ENCODE assay signal across 25 cellular contexts in the genomic region with DNA sequence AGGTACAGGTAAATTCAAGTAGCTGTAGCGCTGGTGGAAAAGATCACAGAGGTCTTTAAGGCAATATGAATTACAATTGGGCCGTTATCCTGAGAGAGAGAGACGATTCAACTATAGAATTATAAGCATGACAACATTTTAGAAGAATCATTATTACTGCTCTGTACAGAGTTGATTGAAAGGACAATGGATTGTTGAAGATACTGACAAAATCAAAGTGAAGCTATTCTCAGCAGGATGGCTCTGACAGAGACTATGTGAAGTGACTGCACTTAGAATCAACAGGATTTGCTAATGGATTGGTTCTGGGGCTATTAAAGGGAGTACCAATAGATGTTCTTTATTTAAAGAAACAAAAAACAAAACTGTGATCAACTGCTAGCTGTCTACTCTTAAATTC.
"Had no signal": no experiment of that assay in that cellular context is flagged by ENCODE, and none has a peak within 500 bp of the region (broad histone marks: within the 10 kb centered on the region; RNA-seq: fewer than 3 reads in every experiment).

No MANE protein-coding gene starts in this region.

- H3K4me1 ChIP-seq: colonic mucosa, esophagus muscularis mucosa, esophagus squamous epithelium, foreskin keratinocyte, gastrocnemius medialis, gastroesophageal sphincter, heart left ventricle, heart right ventricle had no signal

- H3K27me3 Mint-ChIP-seq: dendritic cell treated with granulocyte-macrophage colony-stimulating factor and Interleukin-4, amounts not matched to agents 40 ng/mL and 50 ng/mL, for 4 days; effector memory CD8-positive, alpha-beta T cell had no signal

- H3K4me1 Mint-ChIP-seq: endodermal cell had no signal

- H3K9me3 Mint-ChIP-seq: endodermal cell had no signal

- H3K4me3 Mint-ChIP-seq: dendritic cell treated with granulocyte-macrophage colony-stimulating factor and Interleukin-4, amounts not matched to agents 40 ng/mL and 50 ng/mL, for 4 days; effector memory CD8-positive, alpha-beta T cell; endodermal cell had no signal

- H3K4me3 ChIP-seq: colonic mucosa, coronary artery, dorsolateral prefrontal cortex, esophagus muscularis mucosa, esophagus squamous epithelium, gastrocnemius medialis, gastroesophageal sphincter, heart left ventricle, heart right ventricle had no signal

- H3K27ac Mint-ChIP-seq: dendritic cell treated with granulocyte-macrophage colony-stimulating factor and Interleukin-4, amounts not matched to agents 40 ng/mL and 50 ng/mL, for 4 days; effector memory CD8-positive, alpha-beta T cell; endodermal cell had no signal

- H3K27me3 ChIP-seq: colonic mucosa, dorsolateral prefrontal cortex, esophagus muscularis mucosa, esophagus squamous epithelium, foreskin keratinocyte, gastrocnemius medialis, gastroesophageal sphincter, heart left ventricle, heart right ventricle had no signal

- DNase-seq: colonic mucosa; cortex of kidney; dermis blood vessel endothelial cell; dorsolateral prefrontal cortex; effector CD4-positive, alpha-beta T cell; effector CD8-positive, alpha-beta T cell; effector memory CD4-positive, alpha-beta T cell; effector memory CD8-positive, alpha-beta T cell; endodermal cell; erythroblast; esophagus squamous epithelium; foreskin fibroblast; foreskin keratinocyte; foreskin melanocyte; gastrocnemius medialis; glutamatergic neuron; head of caudate nucleus; heart left ventricle; heart right ventricle had no signal

- H3K36me3 ChIP-seq: colonic mucosa, esophagus muscularis mucosa, esophagus squamous epithelium, gastrocnemius medialis, gastroesophageal sphincter, heart left ventricle, heart right ventricle had no signal

- H3K27ac ChIP-seq: colonic mucosa, coronary artery, dorsolateral prefrontal cortex, epithelial cell of prostate, esophagus muscularis mucosa, esophagus squamous epithelium, foreskin keratinocyte, gastrocnemius medialis, gastroesophageal sphincter, heart left ventricle, heart right ventricle had no signal

- H3K9me3 ChIP-seq: colonic mucosa, esophagus muscularis mucosa, esophagus squamous epithelium, gastrocnemius medialis had no signal

- ATAC-seq: effector memory CD8-positive, alpha-beta T cell; esophagus mucosa; foreskin keratinocyte; gastrocnemius medialis; gastroesophageal sphincter; heart left ventricle; heart right ventricle had no signal
